In genomic region chr16:87790278-87791023, GRCh38 we compare ENCODE assay signal across 10 cellular contexts. TPM values are rescaled to one million over a fixed set of nuclear protein-coding genes. Genes with fewer than 3 reads are reported as not detected.
DNase-seq lines count a peak whose midpoint lies in the region; ATAC-seq and TF ChIP-seq lines count a peak whose summit lies in the region.
"Had no signal": no experiment of that assay in that cellular context is flagged by ENCODE, and none has a peak within 500 bp of the region (broad histone marks: within the 10 kb centered on the region; RNA-seq: fewer than 3 reads in every experiment).

No MANE protein-coding gene starts in this region.

- intact Hi-C loops in heart left ventricle (cut with DNase I) = no loop called here

- H3K27me3 ChIP-seq in RWPE2 (ENCODE audit: insufficient read depth, poor library complexity, severe bottlenecking) = no peaks in the 10 kb centered on the region
- H3K27me3 ChIP-seq in heart left ventricle = no peaks in the 10 kb centered on the region
- no peaks in the 10 kb centered on the region for H3K27me3 ChIP-seq in suprapubic skin

- H3K27ac ChIP-seq in RWPE2 (ENCODE audit: poor library complexity, severe bottlenecking) (peak overlapping the region; percentile 99), heart left ventricle (peak overlapping the region in 5 of 12 donors; percentile 35 to 80 (median 56)), suprapubic skin (peak overlapping the region; percentile 77)

- TF ChIP-seq EP300 in suprapubic skin (IDR thresholded peaks at IDR 0.05) = no peak

- DNase-seq in DMS 273 (lab: John Stamatoyannopoulos, UW; ENCODE audit: unreplicated experiment) (peak; percentile 22), DMS 273 treated with DMSO at 0.1 percent for 48 hours (lab: John Stamatoyannopoulos, UW) (no peak), RWPE2 (ENCODE audit: low spot score) (peak; percentile 86), heart left ventricle (peak in 4 of 5 donors; percentile 40 to 81 (median 58)), suprapubic skin (ENCODE audit: low spot score in 2 of 2) (no peak), dedifferentiated amniotic fluid mesenchymal stem cell (ENCODE audit: extremely low spot score) (no peak)
- DNase-seq: 8988T; activated naive CD4-positive, alpha-beta T cell treated with Interleukin-2 at 50 U/mL for 16 hours had no signal

- no peaks in the 10 kb centered on the region for H3K36me3 ChIP-seq in RWPE2 (ENCODE audit: low read depth)
- no peaks in the 10 kb centered on the region for H3K36me3 ChIP-seq in heart left ventricle
- no peaks in the 10 kb centered on the region for H3K36me3 ChIP-seq in suprapubic skin

- peak; percentile 9 for TF ChIP-seq CTCF in RWPE2 (IDR thresholded peaks at IDR 0.05; ENCODE audit: poor library complexity, severe bottlenecking)
- no peak for TF ChIP-seq CTCF in heart left ventricle (IDR thresholded peaks at IDR 0.05)
- TF ChIP-seq CTCF in suprapubic skin (IDR thresholded peaks at IDR 0.05) = no peak

- no peak overlapping the region for H3K4me3 ChIP-seq in RWPE2 (ENCODE audit: severe bottlenecking)
- H3K4me3 ChIP-seq in heart left ventricle = no peak overlapping the region
- no peak overlapping the region for H3K4me3 ChIP-seq in suprapubic skin

- H3K4me1 ChIP-seq in RWPE2 (ENCODE audit: insufficient read depth, poor library complexity, severe bottlenecking) (peaks cover 36% of the 10 kb centered on the region), heart left ventricle (peaks cover 0 to 9% (median 0%) of the 10 kb centered on the region in 12 donors), suprapubic skin (peaks cover 25% of the 10 kb centered on the region)

- TF ChIP-seq POLR2A in heart left ventricle (IDR thresholded peaks at IDR 0.05) = no peak
- no peak for TF ChIP-seq POLR2A in suprapubic skin (IDR thresholded peaks at IDR 0.05)

- H3K9me3 ChIP-seq in RWPE2 (ENCODE audit: severe bottlenecking) (peaks cover 3% of the 10 kb centered on the region), heart left ventricle (no peaks in the 10 kb centered on the region), suprapubic skin (no peaks in the 10 kb centered on the region)

- WGBS in heart left ventricle, 4 donors = 66 to 72% (median 69%) methylated on average over 15 to 16 of the region's 16 CpGs
- WGBS in suprapubic skin = 47% methylated on average over 14 of the region's 16 CpGs

- ATAC-seq in RWPE2 (ENCODE audit: low read depth) (peak; percentile 68), heart left ventricle (peak; percentile 92 to 96 (median 95)), HG02642 (IDR thresholded peaks at IDR 0.05; ENCODE audit: poor library complexity, unreplicated experiment) (no peak), GM21529 (IDR thresholded peaks at IDR 0.05; ENCODE audit: unreplicated experiment) (no peak)

RNA-seq across cellular contexts. Expression of gene KLHDC4, which starts 24.7 kb away (rescaled TPM):
- total RNA-seq in heart left ventricle (10 to 100 TPM in 8 of 9 donors, 1 to 10 TPM in 1; 6.8 to 19.2 (median 13.7) TPM), suprapubic skin (100 to 1,000 TPM in 1 of 4 donors, 10 to 100 TPM in 3; 26.6 to 104 (median 30.1) TPM)
- polyA plus RNA-seq in heart left ventricle = 10 to 100 TPM; 17.8 to 20.5 TPM

Comparison
In these comparisons a context has a peak if more than half of its experiments do, and no peak if none do; other contexts are left out.
1. DNase-seq: peak in DMS 273 (single experiment), RWPE2 (single experiment) and heart left ventricle (4 of 5); none in DMS 273 treated with DMSO at 0.1 percent for 48 hours (single experiment), suprapubic skin (0 of 2) and dedifferentiated amniotic fluid mesenchymal stem cell (single experiment).
2. ATAC-seq: peak in RWPE2 (single experiment) and heart left ventricle (4 of 4); none in HG02642 (single experiment) and GM21529 (single experiment).